In the genomic region with DNA sequence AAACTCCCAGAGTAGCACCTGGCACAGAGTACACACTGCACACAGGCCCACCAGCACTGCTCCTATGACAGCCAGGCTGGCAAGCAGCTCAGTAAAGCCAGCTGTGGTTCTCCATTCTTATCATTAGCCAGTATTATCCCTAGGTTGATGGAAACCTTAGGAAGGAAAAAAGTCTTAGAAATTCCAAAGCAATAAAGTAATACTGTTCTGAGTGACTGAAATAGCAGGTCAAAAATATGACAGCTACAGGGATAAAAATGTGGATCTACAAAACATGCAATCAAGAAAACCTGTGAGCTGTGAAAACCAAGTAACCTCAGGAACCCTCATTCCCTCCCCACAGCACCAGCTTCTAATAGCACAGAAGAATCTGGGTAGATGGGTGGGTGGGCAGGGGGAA, we compare ENCODE assay signal across 27 cellular contexts.
"Had no signal": no experiment of that assay in that cellular context is flagged by ENCODE, and none has a peak within 500 bp of the region (broad histone marks: within the 10 kb centered on the region; RNA-seq: fewer than 3 reads in every experiment).

No MANE protein-coding gene starts in this region.

- H3K27me3 ChIP-seq: ascending aorta, body of pancreas had no signal

- H3K27ac ChIP-seq: ascending aorta, body of pancreas, SK-N-MC had no signal

- H3K4me1 ChIP-seq: body of pancreas had no signal

- H3K4me3 ChIP-seq: ascending aorta, body of pancreas, SK-N-MC had no signal

- DNase-seq: activated B cell treated with CpG ODN at 0.5 μM for 24 hours; activated CD4-positive, alpha-beta T cell treated with anti-CD3 and anti-CD28 coated beads for 1 hour; activated CD4-positive, alpha-beta T cell treated with anti-CD3 and anti-CD28 coated beads, Interleukin-2, amount 10 ng/mL, durations not matched to agents 24 days and 14 days; activated CD4-positive, alpha-beta T cell treated with anti-CD3 and anti-CD28 coated beads, Interleukin-2, amount 50 U/mL, for 48 hours; activated CD8-positive, alpha-beta memory T cell treated with anti-CD3 and anti-CD28 coated beads, Interleukin-2, amount 10 ng/mL, durations not matched to agents 7 days and 5 days; activated effector memory CD4-positive, alpha-beta T cell treated with Interleukin-2 at 50 U/mL for 16 hours; activated naive CD4-positive, alpha-beta T cell; activated T-cell treated with anti-CD3 and anti-CD28 coated beads, Interleukin-2, amount 50 U/mL, for 24 hours; body of pancreas; IMR-90; Kasumi-1; KBM-7; NCI-H1048; NCI-H146; NCI-H187 treated with DMSO at 0.1 percent for 48 hours; NCI-H2081 treated with DMSO at 0.1 percent for 48 hours; NCI-H345; NCI-H524; NCI-H774; PC-3; T-cell; T-helper 2 cell; T1000 had no signal

- FAIRE-seq: bronchial epithelial cell, TTC549 had no signal

- H3K9me3 ChIP-seq: ascending aorta, body of pancreas had no signal

- H3K36me3 ChIP-seq: ascending aorta had no signal
